In genomic region chr10:49783645-49784044, GRCh38 we compare ENCODE assay signal across 1 cellular context.
TF ChIP-seq lines count a peak whose summit lies in the region.

No MANE protein-coding gene starts in this region.

TF ChIP-seq in liver, 16 proteins besides CTCF, POLR2A, EP300 and RAD21:
- TF ChIP-seq REST (IDR thresholded peaks at IDR 0.05) = no peak
- TF ChIP-seq FOXA2 (IDR thresholded peaks at IDR 0.05) = no peak
- TF ChIP-seq, protein P1, sequence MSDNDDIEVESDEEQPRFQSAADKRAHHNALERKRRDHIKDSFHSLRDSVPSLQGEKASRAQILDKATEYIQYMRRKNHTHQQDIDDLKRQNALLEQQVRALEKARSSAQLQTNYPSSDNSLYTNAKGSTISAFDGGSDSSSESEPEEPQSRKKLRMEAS (IDR thresholded peaks at IDR 0.05) = no peak
- TF ChIP-seq JUND (IDR thresholded peaks at IDR 0.05) = no peak
- TF ChIP-seq HNF4A (conservative IDR thresholded peaks at IDR 0.05) = no peak
- no peak for TF ChIP-seq YY1 (IDR thresholded peaks at IDR 0.05)
- no peak for TF ChIP-seq FOXA1 (IDR thresholded peaks at IDR 0.05)
- no peak for TF ChIP-seq RXRA (IDR thresholded peaks at IDR 0.05)
- TF ChIP-seq HNF4G (IDR thresholded peaks at IDR 0.05) = no peak
- TF ChIP-seq, protein P2, sequence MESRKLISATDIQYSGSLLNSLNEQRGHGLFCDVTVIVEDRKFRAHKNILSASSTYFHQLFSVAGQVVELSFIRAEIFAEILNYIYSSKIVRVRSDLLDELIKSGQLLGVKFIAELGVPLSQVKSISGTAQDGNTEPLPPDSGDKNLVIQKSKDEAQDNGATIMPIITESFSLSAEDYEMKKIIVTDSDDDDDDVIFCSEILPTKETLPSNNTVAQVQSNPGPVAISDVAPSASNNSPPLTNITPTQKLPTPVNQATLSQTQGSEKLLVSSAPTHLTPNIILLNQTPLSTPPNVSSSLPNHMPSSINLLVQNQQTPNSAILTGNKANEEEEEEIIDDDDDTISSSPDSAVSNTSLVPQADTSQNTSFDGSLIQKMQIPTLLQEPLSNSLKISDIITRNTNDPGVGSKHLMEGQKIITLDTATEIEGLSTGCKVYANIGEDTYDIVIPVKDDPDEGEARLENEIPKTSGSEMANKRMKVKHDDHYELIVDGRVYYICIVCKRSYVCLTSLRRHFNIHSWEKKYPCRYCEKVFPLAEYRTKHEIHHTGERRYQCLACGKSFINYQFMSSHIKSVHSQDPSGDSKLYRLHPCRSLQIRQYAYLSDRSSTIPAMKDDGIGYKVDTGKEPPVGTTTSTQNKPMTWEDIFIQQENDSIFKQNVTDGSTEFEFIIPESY (IDR thresholded peaks at IDR 0.05) = no peak
- TF ChIP-seq NR2F2 (IDR thresholded peaks at IDR 0.05) = no peak
- TF ChIP-seq GABPA (IDR thresholded peaks at IDR 0.05 in 1 of 2, conservative IDR thresholded peaks at IDR 0.05 in 1 of 2) = no peak
- TF ChIP-seq ATF3 (IDR thresholded peaks at IDR 0.05) = no peak
- TF ChIP-seq TAF1 (conservative IDR thresholded peaks at IDR 0.05) = no peak
- no peak for TF ChIP-seq EGR1 (IDR thresholded peaks at IDR 0.05; ENCODE audit: low read depth in 2 of 2)
- no peak for TF ChIP-seq SP1 (IDR thresholded peaks at IDR 0.05)
